8 cellular contexts compared by ENCODE assay signal in genomic region chr2:88626171-88627054, GRCh38. TPM values are rescaled to one million over a fixed set of nuclear protein-coding genes. Genes with fewer than 3 reads are reported as not detected.
DNase-seq lines count a peak whose midpoint lies in the region; ATAC-seq and TF ChIP-seq lines count a peak whose summit lies in the region.

No MANE protein-coding gene starts in this region.

- peak overlapping the region; percentile 78 for H2BK120ac ChIP-seq in trophoblast cell (ENCODE audit: insufficient read depth, low read length, poor library complexity)

- H2BK5ac ChIP-seq in trophoblast cell (ENCODE audit: low read depth, low read length, poor library complexity): peak overlapping the region; percentile 51

- H3F3A ChIP-seq in DOHH2 (ENCODE audit: control insufficient read depth, insufficient read depth) (peaks cover 12% of the 10 kb centered on the region; the same call in 1 of the 2 replicates), OCI-LY1 (ENCODE audit: insufficient read depth, low read length) (no peaks in the 10 kb centered on the region)

- H3K36me3 ChIP-seq in DOHH2 (ENCODE audit: control insufficient read depth, low read length) (peaks cover 55% of the 10 kb centered on the region), OCI-LY1 (ENCODE audit: insufficient read depth, low read length) (peaks cover 4% of the 10 kb centered on the region; the same call in 1 of the 2 replicates), trophoblast cell (ENCODE audit: control insufficient read depth in 1 of 2, insufficient read depth in 2 of 2, low read length in 2 of 2) (no peaks in the 10 kb centered on the region)

- no peak overlapping the region for H3K23ac ChIP-seq in trophoblast cell (ENCODE audit: low read length)

- peak overlapping the region; percentile 19 for H2AK5ac ChIP-seq in trophoblast cell (ENCODE audit: low read length)

- H3K14ac ChIP-seq in trophoblast cell (ENCODE audit: low read length): peak overlapping the region; percentile 84

- POLR2A ChIA-PET in HEK293T (lab: Yijun Ruan, JAX): interaction anchor here (1.1 to 2.1 kb wide), 3 partner anchors 32 to 38 kb away, joined by 3 to 9 read pairs (median 3); no protein-coding TSS in a partner anchor

- H2AFZ ChIP-seq in OCI-LY1 (ENCODE audit: low read length): no peak overlapping the region
- H2AFZ ChIP-seq in trophoblast cell (ENCODE audit: insufficient read depth, low read length, poor library complexity): peak overlapping the region; percentile 72

- H3K4me3 ChIP-seq in DOHH2 (ENCODE audit: low read length) (peak overlapping the region; percentile 92), OCI-LY1 (ENCODE audit: low read depth, low read length, poor library complexity, severe bottlenecking) (peak overlapping the region; percentile 83), trophoblast cell (ENCODE audit: low read depth, low read length) (peak overlapping the region; percentile 96)

- H4K8ac ChIP-seq in trophoblast cell (ENCODE audit: low read depth, low read length): peak overlapping the region; percentile 86

- H3K79me1 ChIP-seq in trophoblast cell (ENCODE audit: low read length): peaks cover 16% of the 10 kb centered on the region

- peak; percentile 26 for DNase-seq in HEK293T (ENCODE audit: extremely low spot score)
- DNase-seq in activated naive CD4-positive, alpha-beta T cell treated with Interleukin-2 at 50 U/mL for 16 hours: peak; percentile 56
- peak; percentile 79 for DNase-seq in Right ventricle myocardium inferior (ENCODE audit: missing footprints)
- peak; percentile 13 to 37 for DNase-seq in trophoblast cell
- peak; percentile 51 for DNase-seq in ureter (ENCODE audit: low spot score)

- H3K9me2 ChIP-seq in DOHH2 (replicated peaks; ENCODE audit: control insufficient read depth, low read length) (no peaks in the 10 kb centered on the region), OCI-LY1 (ENCODE audit: low read depth, low read length) (no peaks in the 10 kb centered on the region)

- no peaks in the 10 kb centered on the region for H3K27me3 ChIP-seq in DOHH2 (ENCODE audit: control insufficient read depth, low read length)
- H3K27me3 ChIP-seq in OCI-LY1 (ENCODE audit: insufficient read depth, low read length): no peaks in the 10 kb centered on the region
- H3K27me3 ChIP-seq in trophoblast cell (ENCODE audit: insufficient read depth, low read length): no peaks in the 10 kb centered on the region

- intact Hi-C loops in Right ventricle myocardium inferior (cut with DNase I): loop anchor here (1.0 to 5.0 kb wide), 6 partner anchors 26 to 111 kb away; partner anchors contain the start of gene RPIA

- peak overlapping the region; percentile 81 for H4K91ac ChIP-seq in trophoblast cell (ENCODE audit: low read depth, low read length)

- H3K9me3 ChIP-seq in DOHH2 (ENCODE audit: control insufficient read depth, insufficient read depth, low read length) (no peaks in the 10 kb centered on the region), OCI-LY1 (ENCODE audit: low read length) (no peaks in the 10 kb centered on the region), trophoblast cell (ENCODE audit: insufficient read depth, low read depth, low read length) (no peaks in the 10 kb centered on the region)

- H3K27ac ChIP-seq in DOHH2 (ENCODE audit: low read depth, low read length): peak overlapping the region; percentile 82
- peak overlapping the region; percentile 73 for H3K27ac ChIP-seq in OCI-LY1 (ENCODE audit: low read depth, low read length, poor library complexity, severe bottlenecking)
- H3K27ac ChIP-seq in trophoblast cell (ENCODE audit: low read depth, low read length): peak overlapping the region; percentile 67

- ATAC-seq in Right ventricle myocardium inferior (no peak), HG03159 (IDR thresholded peaks at IDR 0.05; ENCODE audit: unreplicated experiment) (no peak)

- peak overlapping the region; percentile 88 for H3K4ac ChIP-seq in trophoblast cell (ENCODE audit: low read depth, low read length)

- H3K79me2 ChIP-seq in DOHH2 (ENCODE audit: control insufficient read depth, low read length): peaks cover 76% of the 10 kb centered on the region
- H3K79me2 ChIP-seq in OCI-LY1 (ENCODE audit: insufficient read depth, low read length): peaks cover 50% of the 10 kb centered on the region
- H3K79me2 ChIP-seq in trophoblast cell (ENCODE audit: control insufficient read depth, insufficient read depth, low read length, poor library complexity): peaks cover 16% of the 10 kb centered on the region

- H4K20me1 ChIP-seq in DOHH2 (ENCODE audit: control insufficient read depth, insufficient read depth, low read depth, low read length): no peaks in the 10 kb centered on the region
- no peaks in the 10 kb centered on the region for H4K20me1 ChIP-seq in OCI-LY1 (ENCODE audit: insufficient read depth, low read length)

- peak overlapping the region; percentile 87 for H3K4me2 ChIP-seq in DOHH2 (ENCODE audit: low read length)
- H3K4me2 ChIP-seq in OCI-LY1 (ENCODE audit: low read length): peak overlapping the region; percentile 82
- H3K4me2 ChIP-seq in trophoblast cell (ENCODE audit: low read length): peak overlapping the region; percentile 98

- H3K9ac ChIP-seq in OCI-LY1 (ENCODE audit: low read length): peak overlapping the region; percentile 96
- peak overlapping the region; percentile 81 for H3K9ac ChIP-seq in trophoblast cell (ENCODE audit: low read length)

- CTCF ChIA-PET in HEK293T (lab: Yijun Ruan, JAX): no interaction called here

- TF ChIP-seq CTCF in DOHH2 (IDR thresholded peaks at IDR 0.05; ENCODE audit: low read depth, low read length, poor library complexity, severe bottlenecking) (no peak), OCI-LY1 (IDR thresholded peaks at IDR 0.05; ENCODE audit: low read length) (no peak)

- H4K12ac ChIP-seq in trophoblast cell (ENCODE audit: low read depth, low read length): peak overlapping the region; percentile 61

- H3K4me1 ChIP-seq in DOHH2 (ENCODE audit: control insufficient read depth, low read length) (peaks cover 54% of the 10 kb centered on the region), OCI-LY1 (ENCODE audit: insufficient read depth, low read length, severe bottlenecking) (peaks cover 63% of the 10 kb centered on the region), trophoblast cell (ENCODE audit: control insufficient read depth in 1 of 2, insufficient read depth in 2 of 2, low read length in 2 of 2) (peaks cover 3 to 7% of the 10 kb centered on the region in 2 experiments)

- WGBS in trophoblast cell (ENCODE audit: extremely low coverage, insufficient coverage, insufficient read length): no CpG with 5 or more reads among the region's 54 CpGs

- H3K18ac ChIP-seq in trophoblast cell (ENCODE audit: low read length): peak overlapping the region; percentile 76

- no peak overlapping the region for H2BK12ac ChIP-seq in trophoblast cell (ENCODE audit: low read length)

TF ChIP-seq in HEK293T, 16 proteins besides CTCF, POLR2A, EP300 and RAD21:
- TF ChIP-seq ELF4 (IDR thresholded peaks at IDR 0.05) (no peak), CTBP1 (IDR thresholded peaks at IDR 0.05; ENCODE audit: borderline replicate concordance) (no peak), SUZ12 (IDR thresholded peaks at IDR 0.05) (no peak), FOXK2 (IDR thresholded peaks at IDR 0.05) (no peak), SP1 (IDR thresholded peaks at IDR 0.05) (no peak), ZNF384 (IDR thresholded peaks at IDR 0.05) (no peak), FOXM1 (IDR thresholded peaks at IDR 0.05; ENCODE audit: borderline replicate concordance) (no peak), ARNT (IDR thresholded peaks at IDR 0.05) (no peak), BHLHE40 (IDR thresholded peaks at IDR 0.05; ENCODE audit: borderline replicate concordance) (no peak), TARDBP (IDR thresholded peaks at IDR 0.05) (no peak), LEF1 (IDR thresholded peaks at IDR 0.05; ENCODE audit: borderline replicate concordance) (no peak), PKNOX1 (IDR thresholded peaks at IDR 0.05) (no peak), FOXA1 (IDR thresholded peaks at IDR 0.05) (no peak), NFRKB (IDR thresholded peaks at IDR 0.05) (no peak)

RNA-seq across cellular contexts. Expression of gene EIF2AK3, which starts 0.9 kb away (rescaled TPM):
- total RNA-seq in Right ventricle myocardium inferior: 4.3 TPM
- polyA plus RNA-seq in trophoblast cell (2013): 32.3 and 33.9 TPM in 2 replicates
- 30.2 TPM for total RNA-seq in ureter

Comparison
In these comparisons a context has a peak if more than half of its experiments do, and no peak if none do; other contexts are left out.
1. DNase-seq: peak in every context shown above with its lines; median percentile 79 in Right ventricle myocardium inferior; 56 in activated naive CD4-positive, alpha-beta T cell treated with Interleukin-2 at 50 U/mL for 16 hours; 51 in ureter; 26 in HEK293T; 25 in trophoblast cell.